In the genomic region with DNA sequence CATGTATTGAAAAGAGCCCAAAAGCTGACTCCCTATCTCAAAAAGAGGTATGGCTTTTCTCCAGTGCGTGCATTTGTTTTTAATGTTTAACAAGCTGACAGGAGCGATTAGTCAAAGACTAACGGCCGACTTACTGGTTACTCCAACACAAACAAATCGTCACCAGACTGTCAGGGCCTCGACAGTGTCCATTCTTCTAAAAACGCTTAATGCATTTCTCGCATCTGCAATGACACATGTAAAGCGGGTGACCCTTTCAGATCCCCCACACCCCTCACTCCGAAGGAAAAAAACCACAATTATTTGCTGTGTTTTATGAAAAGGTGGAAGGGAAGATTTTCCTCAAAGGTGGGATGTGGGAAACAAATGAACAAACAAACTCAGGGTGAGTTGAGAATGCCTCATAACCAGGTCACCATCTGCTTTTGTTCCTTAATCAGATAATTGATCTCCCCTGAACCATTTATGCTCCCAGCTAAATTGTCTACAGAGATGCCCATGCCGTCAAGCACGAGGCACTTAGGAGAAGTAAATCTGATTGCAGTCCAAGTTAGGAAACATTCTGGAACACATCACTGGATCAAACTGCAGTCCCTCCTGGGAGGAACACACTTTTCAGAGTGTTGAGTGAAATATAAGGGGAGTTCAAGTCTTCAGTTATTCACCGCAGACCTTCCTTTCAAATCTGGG, we compare ENCODE assay signal across 19 cellular contexts.
DNase-seq lines count a peak whose midpoint lies in the region; ATAC-seq, FAIRE-seq and TF ChIP-seq lines count a peak whose summit lies in the region.
"Had no signal": no experiment of that assay in that cellular context is flagged by ENCODE, and none has a peak within 500 bp of the region (broad histone marks: within the 10 kb centered on the region; RNA-seq: fewer than 3 reads in every experiment).

No MANE protein-coding gene starts in this region.

- no peak for ATAC-seq in gastroesophageal sphincter
- ATAC-seq: heart left ventricle had no signal

- no peak for TF ChIP-seq EP300 in gastroesophageal sphincter (IDR thresholded peaks at IDR 0.05)

- peak; percentile 87 for FAIRE-seq in D721Med (lab: Jason Lieb, UNC)

- H3K9me3 Mint-ChIP-seq in brain = peaks cover 0 to 17% (median 8%) of the 10 kb centered on the region in 5 experiments
- H3K9me3 Mint-ChIP-seq in nephron progenitor cell = peaks cover 3% of the 10 kb centered on the region
- H3K9me3 Mint-ChIP-seq in T-helper 2 cell treated with Interferon-gamma antibody and Interleukin-4, amounts not matched to agents 5 μg/mL and 100 μg/mL, for 36 hours = no peaks in the 10 kb centered on the region

- H3K4me1 Mint-ChIP-seq in brain = peaks cover 36% of the 10 kb centered on the region
- peaks cover 47% of the 10 kb centered on the region for H3K4me1 Mint-ChIP-seq in nephron progenitor cell
- no peaks in the 10 kb centered on the region for H3K4me1 Mint-ChIP-seq in T-helper 2 cell treated with Interferon-gamma antibody and Interleukin-4, amounts not matched to agents 5 μg/mL and 100 μg/mL, for 36 hours (ENCODE audit: low read depth)

- H3K4me3 Mint-ChIP-seq in brain = peak overlapping the region in 4 of 5 experiments; percentile 40 to 50 (median 44)
- no peak overlapping the region for H3K4me3 Mint-ChIP-seq in nephron progenitor cell
- H3K4me3 Mint-ChIP-seq in T-helper 2 cell treated with Interferon-gamma antibody and Interleukin-4, amounts not matched to agents 5 μg/mL and 100 μg/mL, for 36 hours = no peak overlapping the region

- no peaks in the 10 kb centered on the region for H3K4me1 ChIP-seq in gastroesophageal sphincter
- H3K4me1 ChIP-seq: heart left ventricle, sigmoid colon, vagina had no signal

- no peak overlapping the region for H3K4me3 ChIP-seq in gastroesophageal sphincter
- H3K4me3 ChIP-seq: heart left ventricle, MG63, sigmoid colon, vagina had no signal

- no peaks in the 10 kb centered on the region for H3K9me3 ChIP-seq in gastroesophageal sphincter
- H3K9me3 ChIP-seq: heart left ventricle, MG63, sigmoid colon, vagina had no signal

- TF ChIP-seq POLR2A in gastroesophageal sphincter (IDR thresholded peaks at IDR 0.05) = no peak

- TF ChIP-seq CTCF in D721Med (IDR thresholded peaks at IDR 0.05; ENCODE audit: insufficient read depth, missing control alignments) (no peak), brain (conservative IDR thresholded peaks at IDR 0.05) (no peak), nephron progenitor cell (IDR thresholded peaks at IDR 0.05) (no peak), gastroesophageal sphincter (IDR thresholded peaks at IDR 0.05) (no peak)

- 22 to 43% methylated on average over 10 to 11 of the region's 13 CpGs for WGBS in gastroesophageal sphincter (ENCODE audit: low coverage in 1 of 2), 2 donors

- H3K27me3 Mint-ChIP-seq in brain (peaks cover 3% of the 10 kb centered on the region), nephron progenitor cell (ENCODE audit: low read depth, poor library complexity) (no peaks in the 10 kb centered on the region)
- H3K27me3 Mint-ChIP-seq in T-helper 2 cell treated with Interferon-gamma antibody and Interleukin-4, amounts not matched to agents 5 μg/mL and 100 μg/mL, for 36 hours (ENCODE audit: low read depth) = no peaks in the 10 kb centered on the region

- DNase-seq in D721Med (ENCODE audit: insufficient read length, low spot score) (peak; percentile 14), NCI-H82 treated with DMSO at 0.1 percent for 48 hours (lab: John Stamatoyannopoulos, UW; ENCODE audit: unreplicated experiment) (peak; percentile 95), nephron progenitor cell (no peak), mesenteric fat pad (ENCODE audit: low spot score) (no peak), NCI-H1694 (lab: John Stamatoyannopoulos, UW) (no peak)
- no peak for DNase-seq in T-helper 2 cell treated with Interferon-gamma antibody and Interleukin-4, amounts not matched to agents 5 μg/mL and 100 μg/mL, for 36 hours (ENCODE audit: low spot score)
- DNase-seq: activated CD8-positive, alpha-beta memory T cell treated with anti-CD3 and anti-CD28 coated beads for 24 hours; caudate nucleus; COR-L47; heart left ventricle; kidney glomerular epithelial cell; MG63; NCI-H2029 treated with DMSO at 0.1 percent for 48 hours; NK-92 treated with Interleukin-12 subunit alpha and Interleukin-12 subunit beta, amount 100 ng/mL, for 24 hours; sigmoid colon; stimulated activated CD4-positive, alpha-beta T cell treated with anti-CD3 and anti-CD28 coated beads, Interleukin-2, amount 100 ng/mL, for 24 hours had no signal

- H3K36me3 Mint-ChIP-seq in brain (no peaks in the 10 kb centered on the region), nephron progenitor cell (ENCODE audit: low read depth) (no peaks in the 10 kb centered on the region)
- no peaks in the 10 kb centered on the region for H3K36me3 Mint-ChIP-seq in T-helper 2 cell treated with Interferon-gamma antibody and Interleukin-4, amounts not matched to agents 5 μg/mL and 100 μg/mL, for 36 hours (ENCODE audit: low read depth)

- no peaks in the 10 kb centered on the region for H3K36me3 ChIP-seq in gastroesophageal sphincter
- H3K36me3 ChIP-seq: heart left ventricle, MG63, sigmoid colon, vagina had no signal

- H3K27ac ChIP-seq in gastroesophageal sphincter = no peak overlapping the region
- H3K27ac ChIP-seq: heart left ventricle, sigmoid colon, vagina had no signal

- H3K27ac Mint-ChIP-seq in brain (peak overlapping the region; percentile 80 to 95 (median 90)), nephron progenitor cell (peak overlapping the region; percentile 71)
- H3K27ac Mint-ChIP-seq in T-helper 2 cell treated with Interferon-gamma antibody and Interleukin-4, amounts not matched to agents 5 μg/mL and 100 μg/mL, for 36 hours = no peak overlapping the region

- no peaks in the 10 kb centered on the region for H3K27me3 ChIP-seq in gastroesophageal sphincter
- H3K27me3 ChIP-seq: MG63, sigmoid colon, vagina had no signal

Comparison
In these comparisons a context has a peak if more than half of its experiments do, and no peak if none do; other contexts are left out.
1. DNase-seq: peak in D721Med (single experiment) and NCI-H82 treated with DMSO at 0.1 percent for 48 hours (single experiment); none in nephron progenitor cell (single experiment), mesenteric fat pad (single experiment), T-helper 2 cell treated with Interferon-gamma antibody and Interleukin-4, amounts not matched to agents 5 μg/mL and 100 μg/mL, for 36 hours (single experiment) and NCI-H1694 (single experiment).
2. H3K4me3 Mint-ChIP-seq: peak in brain (4 of 5); none in nephron progenitor cell (single experiment) and T-helper 2 cell treated with Interferon-gamma antibody and Interleukin-4, amounts not matched to agents 5 μg/mL and 100 μg/mL, for 36 hours (single experiment).